ENCODE assay signal across 20 cellular contexts in the genomic region with DNA sequence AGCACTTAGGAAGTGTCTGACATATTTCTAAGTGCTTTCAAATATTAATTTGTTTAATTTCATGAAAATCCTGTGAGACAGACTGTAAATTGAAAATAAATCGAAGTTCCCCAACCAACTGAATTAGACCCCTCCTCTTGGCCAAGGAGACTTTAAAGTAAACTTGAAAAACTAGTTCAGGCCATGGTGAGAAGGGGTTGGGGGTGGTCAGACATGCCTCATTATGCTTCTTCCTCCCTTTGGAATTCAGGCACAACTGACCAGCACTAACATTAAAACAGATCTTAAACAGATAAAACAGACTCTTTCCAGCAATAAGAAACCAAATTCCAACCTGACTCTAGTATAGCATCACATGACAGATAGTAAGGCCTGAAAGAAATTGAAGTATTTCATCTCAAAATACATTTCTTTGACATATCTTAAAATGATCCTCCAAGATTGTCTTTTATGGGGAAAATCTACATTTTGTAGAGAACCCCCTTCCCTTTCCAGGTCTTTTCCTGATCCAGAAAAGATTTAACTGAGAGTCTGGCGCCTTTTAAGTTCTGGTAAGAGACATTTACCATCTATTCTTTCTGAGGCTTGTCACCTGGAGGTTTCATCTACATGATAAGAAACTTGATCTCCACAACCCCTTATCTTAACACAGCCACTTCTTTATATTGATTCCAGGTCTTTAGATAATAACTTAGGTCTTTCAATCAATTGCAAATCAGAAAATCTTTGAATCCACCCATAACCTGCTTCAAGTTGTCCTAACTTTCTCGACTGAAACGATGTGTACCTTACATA.
A peak's percentile ranks its signal among the peaks of the same experiment; 100 is the strongest.
DNase-seq lines count a peak whose midpoint lies in the region; ATAC-seq and TF ChIP-seq lines count a peak whose summit lies in the region.
"Had no signal": no experiment of that assay in that cellular context is flagged by ENCODE, and none has a peak within 500 bp of the region (broad histone marks: within the 10 kb centered on the region; RNA-seq: fewer than 3 reads in every experiment).

No MANE protein-coding gene starts in this region.

- no peak overlapping the region for H2AK5ac ChIP-seq in mesendoderm (ENCODE audit: low read length)

- DNase-seq in WTC11 (ENCODE audit: low spot score) (no peak), mesendoderm (peak; percentile 70), aorta (no peak), NCI-H2029 treated with DMSO at 0.1 percent for 48 hours (lab: John Stamatoyannopoulos, UW) (no peak), NCI-H2107 treated with DMSO at 0.1 percent for 48 hours (lab: John Stamatoyannopoulos, UW; ENCODE audit: unreplicated experiment) (no peak)
- DNase-seq in natural killer cell treated with Interleukin-12 subunit alpha and Interleukin-12 subunit beta and Interleukin-15 and Interleukin-18, amount 100 ng/mL, for 72 hours (ENCODE audit: low spot score): no peak
- DNase-seq: ACHN; BE2C; C1 segment of cervical spinal cord; CD4-positive, CD25-positive, alpha-beta regulatory T cell; CD8-positive, alpha-beta memory T cell; COR-L47; DMS 273 treated with DMSO at 0.1 percent for 48 hours; DMS53; DND-41; EL; HCEC 1CT; IMR-90 had no signal

- no peak overlapping the region for H2BK120ac ChIP-seq in mesendoderm (ENCODE audit: low read depth, low read length)

- peak overlapping the region; percentile 39 for H3K23ac ChIP-seq in mesendoderm (ENCODE audit: low read length)

- H3K56ac ChIP-seq in mesendoderm (ENCODE audit: low read length): peak overlapping the region; percentile 69

- peaks cover 41% of the 10 kb centered on the region for H3K9me3 Mint-ChIP-seq in WTC11
- peaks cover 23% of the 10 kb centered on the region for H3K9me3 Mint-ChIP-seq in natural killer cell treated with Interleukin-12 subunit alpha and Interleukin-12 subunit beta and Interleukin-15 and Interleukin-18, amount 100 ng/mL, for 72 hours

- no CpG with 5 or more reads among the region's 4 CpGs for WGBS in mesendoderm (ENCODE audit: extremely low coverage, insufficient coverage, low lambda C conversion rate)
- whole genome bisulfite sequencing in aorta, 2 donors: 85 to 89% methylated on average over 4 of the region's 4 CpGs

- H4K5ac ChIP-seq in mesendoderm (ENCODE audit: low read length): no peak overlapping the region

- peaks cover 36% of the 10 kb centered on the region for H3K4me1 Mint-ChIP-seq in WTC11
- H3K4me1 Mint-ChIP-seq in natural killer cell treated with Interleukin-12 subunit alpha and Interleukin-12 subunit beta and Interleukin-15 and Interleukin-18, amount 100 ng/mL, for 72 hours (ENCODE audit: low read depth in 2 of 2): no peaks in the 10 kb centered on the region
- H3K4me1 Mint-ChIP-seq: CD4-positive, CD25-positive, alpha-beta regulatory T cell; CD8-positive, alpha-beta memory T cell had no signal

- no peak for TF ChIP-seq CTCF in WTC11 (IDR thresholded peaks at IDR 0.05)

- H3K36me3 ChIP-seq in iPS-18a (ENCODE audit: control insufficient read depth, low read depth, low read length): no peaks in the 10 kb centered on the region
- no peaks in the 10 kb centered on the region for H3K36me3 ChIP-seq in mesendoderm (ENCODE audit: control insufficient read depth, insufficient read depth, low read length)
- no peaks in the 10 kb centered on the region for H3K36me3 ChIP-seq in aorta (ENCODE audit: control insufficient read depth in 1 of 2, insufficient read depth in 2 of 2, low read length in 1 of 2)
- H3K36me3 ChIP-seq: BE2C had no signal

- H3K27me3 Mint-ChIP-seq in WTC11 (ENCODE audit: low read depth): no peaks in the 10 kb centered on the region
- H3K27me3 Mint-ChIP-seq in natural killer cell treated with Interleukin-12 subunit alpha and Interleukin-12 subunit beta and Interleukin-15 and Interleukin-18, amount 100 ng/mL, for 72 hours: no peaks in the 10 kb centered on the region
- H3K27me3 Mint-ChIP-seq: CD4-positive, CD25-positive, alpha-beta regulatory T cell; CD8-positive, alpha-beta memory T cell had no signal

- H3K9ac ChIP-seq in iPS-18a (ENCODE audit: low read length) (no peak overlapping the region), mesendoderm (ENCODE audit: low read length) (no peak overlapping the region)

- no peaks in the 10 kb centered on the region for H3K79me2 ChIP-seq in mesendoderm (ENCODE audit: control insufficient read depth, insufficient read depth, low read length)

- H3K36me3 Mint-ChIP-seq in WTC11: peaks cover 7% of the 10 kb centered on the region
- H3K36me3 Mint-ChIP-seq in natural killer cell treated with Interleukin-12 subunit alpha and Interleukin-12 subunit beta and Interleukin-15 and Interleukin-18, amount 100 ng/mL, for 72 hours: no peaks in the 10 kb centered on the region
- H3K36me3 Mint-ChIP-seq: CD4-positive, CD25-positive, alpha-beta regulatory T cell; CD8-positive, alpha-beta memory T cell had no signal

- peak overlapping the region; percentile 42 for H3K27ac Mint-ChIP-seq in WTC11
- H3K27ac Mint-ChIP-seq in natural killer cell treated with Interleukin-12 subunit alpha and Interleukin-12 subunit beta and Interleukin-15 and Interleukin-18, amount 100 ng/mL, for 72 hours: no peak overlapping the region
- H3K27ac Mint-ChIP-seq: CD4-positive, CD25-positive, alpha-beta regulatory T cell; CD8-positive, alpha-beta memory T cell had no signal

- CTCF ChIA-PET in WTC11 (lab: Charles Lee): no interaction called here

- H3K18ac ChIP-seq in mesendoderm (ENCODE audit: low read length): peak overlapping the region; percentile 51

- H4K8ac ChIP-seq in mesendoderm (ENCODE audit: low read depth, low read length): no peak overlapping the region

- H3K27me3 ChIP-seq in iPS-18a (ENCODE audit: control insufficient read depth, insufficient read depth, low read length) (no peaks in the 10 kb centered on the region), mesendoderm (ENCODE audit: insufficient read depth, low read length, poor library complexity) (no peaks in the 10 kb centered on the region), aorta (ENCODE audit: control insufficient read depth in 1 of 2, insufficient read depth in 2 of 2, low read length in 1 of 2) (no peaks in the 10 kb centered on the region)
- H3K27me3 ChIP-seq: BE2C had no signal

- no peak overlapping the region for H3K27ac ChIP-seq in iPS-18a (ENCODE audit: low read length)
- peak overlapping the region; percentile 87 for H3K27ac ChIP-seq in mesendoderm (ENCODE audit: low read depth, low read length)
- H3K27ac ChIP-seq in aorta (ENCODE audit: low read depth in 1 of 2, low read length in 2 of 2): no peak overlapping the region
- H3K27ac ChIP-seq: HL-60 had no signal

- H3K4me1 ChIP-seq in iPS-18a (ENCODE audit: control insufficient read depth, low read depth, low read length) (peaks cover 12% of the 10 kb centered on the region), mesendoderm (ENCODE audit: control insufficient read depth, low read depth, low read length) (no peaks in the 10 kb centered on the region), aorta (ENCODE audit: control insufficient read depth in 1 of 2, insufficient read depth in 2 of 2, low read length in 2 of 2) (no peaks in the 10 kb centered on the region)
- H3K4me1 ChIP-seq: BE2C had no signal

- H2BK15ac ChIP-seq in mesendoderm (replicated peaks; ENCODE audit: low read depth): no peak overlapping the region

- H3K4me3 ChIP-seq in iPS-18a (ENCODE audit: low read length) (peak overlapping the region; percentile 3), mesendoderm (ENCODE audit: low read length) (no peak overlapping the region), aorta (ENCODE audit: low read length in 2 of 2) (no peak overlapping the region)

- H3K9me3 ChIP-seq in iPS-18a (ENCODE audit: control insufficient read depth, low read depth, low read length) (no peaks in the 10 kb centered on the region), aorta (ENCODE audit: control insufficient read depth, low read length) (no peaks in the 10 kb centered on the region)
- H3K9me3 ChIP-seq: BE2C had no signal

- H3K4me2 ChIP-seq in mesendoderm (ENCODE audit: low read length): no peak overlapping the region

- H3K79me1 ChIP-seq in mesendoderm (ENCODE audit: low read length): no peaks in the 10 kb centered on the region

- POLR2A ChIA-PET in WTC11 (lab: Charles Lee): no interaction called here

- ATAC-seq in WTC11 (peak; percentile 64), aorta (ENCODE audit: low FRiP score) (no peak)
- ATAC-seq in natural killer cell treated with Interleukin-12 subunit alpha and Interleukin-12 subunit beta and Interleukin-15 and Interleukin-18, amount 100 ng/mL, for 72 hours: no peak

- peak overlapping the region; percentile 92 for H2BK5ac ChIP-seq in mesendoderm (ENCODE audit: low read length)

- H3K4me3 Mint-ChIP-seq in WTC11: no peak overlapping the region
- H3K4me3 Mint-ChIP-seq in natural killer cell treated with Interleukin-12 subunit alpha and Interleukin-12 subunit beta and Interleukin-15 and Interleukin-18, amount 100 ng/mL, for 72 hours: no peak overlapping the region
- H3K4me3 Mint-ChIP-seq: CD4-positive, CD25-positive, alpha-beta regulatory T cell; CD8-positive, alpha-beta memory T cell had no signal

- intact Hi-C loops in aorta (cut with DNase I): no loop called here

- no peak overlapping the region for H3K4ac ChIP-seq in mesendoderm (ENCODE audit: low read depth, low read length)

TF ChIP-seq in WTC11, 78 proteins besides CTCF, POLR2A, EP300 and RAD21:
- TF ChIP-seq NR2C2 (CRISPR knock-in tag; IDR thresholded peaks at IDR 0.05): no peak
